In genomic region chr16:64250866-64251265, GRCh38 we compare ENCODE assay signal across 18 cellular contexts.
DNase-seq lines count a peak whose midpoint lies in the region; ATAC-seq, FAIRE-seq and TF ChIP-seq lines count a peak whose summit lies in the region.
"Had no signal": no experiment of that assay in that cellular context is flagged by ENCODE, and none has a peak within 500 bp of the region (broad histone marks: within the 10 kb centered on the region; RNA-seq: fewer than 3 reads in every experiment).

No MANE protein-coding gene starts in this region.

- H3K9me1 ChIP-seq in endothelial cell of umbilical vein (replicated peaks; ENCODE audit: control insufficient read depth, extremely low read depth, insufficient read depth, low read length), result no peaks in the 10 kb centered on the region

- H3K9ac ChIP-seq in endothelial cell of umbilical vein (replicated peaks; ENCODE audit: extremely low read depth, insufficient read depth, low read length), result no peak overlapping the region

- ATAC-seq in GM21526 (IDR thresholded peaks at IDR 0.05; ENCODE audit: low FRiP score, unreplicated experiment), result no peak
- ATAC-seq: activated T-helper 17 cell treated with anti-CD3 and anti-CD28 coated beads, Interleukin-2, amount 50 U/mL, for 72 hours; mucosa of descending colon had no signal

- TF ChIP-seq EP300 in tibial nerve (IDR thresholded peaks at IDR 0.05), result no peak

- H3K4me2 ChIP-seq in endothelial cell of umbilical vein (ENCODE audit: insufficient read depth, low read length), result no peak overlapping the region

- dilution Hi-C loops in endothelial cell of umbilical vein (cut with MboI; ENCODE audit: extremely low pct_ligation_motif_present, low sequenced_read_pairs), result no loop called here

- peaks cover 4 to 27% (median 16%) of the 10 kb centered on the region in 5 donors for H3K9me3 Mint-ChIP-seq in CD8-positive, alpha-beta memory T cell

- no peaks in the 10 kb centered on the region for H3K9me3 ChIP-seq in MG63
- no peaks in the 10 kb centered on the region for H3K9me3 ChIP-seq in endothelial cell of umbilical vein (replicated peaks; ENCODE audit: control insufficient read depth, insufficient read depth, low read length)
- no peaks in the 10 kb centered on the region for H3K9me3 ChIP-seq in CD8-positive, alpha-beta memory T cell (ENCODE audit: low read length)
- no peaks in the 10 kb centered on the region for H3K9me3 ChIP-seq in tibial nerve
- H3K9me3 ChIP-seq: mucosa of descending colon, suprapubic skin had no signal

- H3K27ac Mint-ChIP-seq in CD8-positive, alpha-beta memory T cell, result no peak overlapping the region
- H3K27ac Mint-ChIP-seq: activated T-helper 17 cell treated with anti-CD3 and anti-CD28 coated beads, Interleukin-2, amount 50 U/mL, for 72 hours had no signal

- CTCF ChIA-PET in endothelial cell of umbilical vein (lab: Charles Lee), result no interaction called here
- CTCF ChIA-PET in CD8-positive, alpha-beta memory T cell (lab: Charles Lee), result no interaction called here

- no peak overlapping the region for H3K4me3 ChIP-seq in MG63
- no peak overlapping the region for H3K4me3 ChIP-seq in endothelial cell of umbilical vein (replicated peaks in 1 of 3; ENCODE audit: insufficient read depth in 1 of 3, low read depth in 1 of 3, low read length in 3 of 3)
- H3K4me3 ChIP-seq in CD8-positive, alpha-beta memory T cell (ENCODE audit: low read length), result no peak overlapping the region
- no peak overlapping the region for H3K4me3 ChIP-seq in tibial nerve
- H3K4me3 ChIP-seq: mucosa of descending colon, suprapubic skin had no signal

- 21 to 35% methylated on average over 1 of the region's 1 CpG for WGBS in tibial nerve, 2 donors

- H3K27ac ChIP-seq in endothelial cell of umbilical vein (ENCODE audit: insufficient read depth, low read depth, low read length) (no peak overlapping the region), tibial nerve (no peak overlapping the region)
- H3K27ac ChIP-seq in CD8-positive, alpha-beta memory T cell (ENCODE audit: low read depth, low read length), result no peak overlapping the region
- H3K27ac ChIP-seq: suprapubic skin, WERI-Rb-1 had no signal

- H3K27me3 Mint-ChIP-seq in CD8-positive, alpha-beta memory T cell, result no peaks in the 10 kb centered on the region
- H3K27me3 Mint-ChIP-seq: activated T-helper 17 cell treated with anti-CD3 and anti-CD28 coated beads, Interleukin-2, amount 50 U/mL, for 72 hours had no signal

- intact Hi-C loops in endothelial cell of umbilical vein (cut with micrococcal nuclease), result no loop called here

- no peaks in the 10 kb centered on the region for H3K36me3 Mint-ChIP-seq in CD8-positive, alpha-beta memory T cell

- H3K4me1 ChIP-seq in endothelial cell of umbilical vein (ENCODE audit: control insufficient read depth, extremely low read depth, insufficient read depth, low read length), result no peaks in the 10 kb centered on the region
- no peaks in the 10 kb centered on the region for H3K4me1 ChIP-seq in CD8-positive, alpha-beta memory T cell (ENCODE audit: insufficient read depth, low read length)
- H3K4me1 ChIP-seq in tibial nerve, result peaks cover 0 to 10% (median 0%) of the 10 kb centered on the region in 4 donors

- DNase-seq in AG08395 (ENCODE audit: low spot score) (peak; percentile 16), MG63 (peak; percentile 3), endothelial cell of umbilical vein (ENCODE audit: low read depth, low spot score) (peak; percentile 10), iris pigment epithelial cell (ENCODE audit: low read depth) (peak; percentile 2), activated gamma-delta T cell treated with Interleukin-2 at 50 U/mL for 16 hours (no peak), tibial nerve (ENCODE audit: low spot score in 2 of 2) (no peak)
- DNase-seq in CD8-positive, alpha-beta memory T cell, result no peak
- DNase-seq: activated CD8-positive, alpha-beta memory T cell treated with anti-CD3 and anti-CD28 coated beads for 24 hours; effector memory CD4-positive, alpha-beta T cell; mucosa of descending colon; NCI-H187 treated with DMSO at 0.1 percent for 48 hours; NCI-H526; SW 1271; WERI-Rb-1 had no signal

- no peaks in the 10 kb centered on the region for H4K20me1 ChIP-seq in endothelial cell of umbilical vein (replicated peaks; ENCODE audit: control insufficient read depth, extremely low read depth, insufficient read depth, low read length)

- H3K27me3 ChIP-seq in MG63 (no peaks in the 10 kb centered on the region), endothelial cell of umbilical vein (ENCODE audit: control insufficient read depth in 2 of 2, insufficient read depth in 2 of 2, low read length in 2 of 2) (no peaks in the 10 kb centered on the region), tibial nerve (no peaks in the 10 kb centered on the region)
- H3K27me3 ChIP-seq in CD8-positive, alpha-beta memory T cell (ENCODE audit: insufficient read depth, low read length, poor library complexity, severe bottlenecking), result no peaks in the 10 kb centered on the region
- H3K27me3 ChIP-seq: suprapubic skin had no signal

- BruUV-seq in endothelial cell of umbilical vein (replicated peaks; lab: Mats Ljungman, UMichigan), result no TSS peak

- no peak overlapping the region for H2AFZ ChIP-seq in endothelial cell of umbilical vein (ENCODE audit: low read depth, low read length)

- H3K4me3 Mint-ChIP-seq in CD8-positive, alpha-beta memory T cell, result no peak overlapping the region
- H3K4me3 Mint-ChIP-seq: activated T-helper 17 cell treated with anti-CD3 and anti-CD28 coated beads, Interleukin-2, amount 50 U/mL, for 72 hours had no signal

- H3K4me1 Mint-ChIP-seq in CD8-positive, alpha-beta memory T cell, result no peaks in the 10 kb centered on the region
- H3K4me1 Mint-ChIP-seq: activated T-helper 17 cell treated with anti-CD3 and anti-CD28 coated beads, Interleukin-2, amount 50 U/mL, for 72 hours had no signal

- no peak for TF ChIP-seq POLR2A in endothelial cell of umbilical vein (IDR thresholded peaks at IDR 0.05; ENCODE audit: low read depth, low read length)
- no peak for TF ChIP-seq POLR2A in tibial nerve (IDR thresholded peaks at IDR 0.05)

- TF ChIP-seq CTCF in endothelial cell of umbilical vein (IDR thresholded peaks at IDR 0.05; ENCODE audit: extremely low read depth in 1 of 2, insufficient read depth in 1 of 2, low read depth in 1 of 2, low read length in 2 of 2), result no peak
- TF ChIP-seq CTCF in tibial nerve (IDR thresholded peaks at IDR 0.05), result no peak

- H3K79me2 ChIP-seq in endothelial cell of umbilical vein (ENCODE audit: control insufficient read depth, insufficient read depth, low read length), result no peaks in the 10 kb centered on the region

- H3K36me3 ChIP-seq in MG63 (no peaks in the 10 kb centered on the region), endothelial cell of umbilical vein (ENCODE audit: control insufficient read depth in 2 of 2, extremely low read depth in 1 of 2, insufficient read depth in 2 of 2, low read length in 2 of 2) (no peaks in the 10 kb centered on the region), tibial nerve (no peaks in the 10 kb centered on the region)
- no peaks in the 10 kb centered on the region for H3K36me3 ChIP-seq in CD8-positive, alpha-beta memory T cell (ENCODE audit: insufficient read depth, low read length)
- H3K36me3 ChIP-seq: suprapubic skin, WERI-Rb-1 had no signal

- POLR2A ChIA-PET in endothelial cell of umbilical vein (lab: Charles Lee), result no interaction called here
- POLR2A ChIA-PET in CD8-positive, alpha-beta memory T cell (lab: Charles Lee), result no interaction called here

- FAIRE-seq in endothelial cell of umbilical vein (lab: Jason Lieb, UNC), result no peak
- FAIRE-seq: keratinocyte had no signal

TF ChIP-seq in endothelial cell of umbilical vein, 7 proteins besides CTCF, POLR2A, EP300 and RAD21:
- TF ChIP-seq GATA2 (IDR thresholded peaks at IDR 0.05; ENCODE audit: insufficient read depth, insufficient read length, low read depth, low read length), result no peak
- no peak for TF ChIP-seq EZH2 (IDR thresholded peaks at IDR 0.05; ENCODE audit: borderline replicate concordance, low read depth, low read length, severe bottlenecking)
- TF ChIP-seq MYC (IDR thresholded peaks at IDR 0.05; ENCODE audit: low read depth, low read length), result no peak
- no peak for TF ChIP-seq MAX (IDR thresholded peaks at IDR 0.05; ENCODE audit: insufficient read depth, insufficient read length)
- TF ChIP-seq POLR2AphosphoS5 (IDR thresholded peaks at IDR 0.05; ENCODE audit: insufficient read depth, low read depth, low read length), result no peak
- no peak for TF ChIP-seq FOS (IDR thresholded peaks at IDR 0.05; ENCODE audit: borderline replicate concordance, insufficient read depth, low read length)
- no peak for TF ChIP-seq JUN (IDR thresholded peaks at IDR 0.05; ENCODE audit: borderline replicate concordance, insufficient read depth, insufficient read length, low read depth)
TF ChIP-seq in endothelial cell of umbilical vein: peak in this region for 0.

Comparison
In these comparisons a context has a peak if more than half of its experiments do, and no peak if none do; other contexts are left out.
1. DNase-seq: peak in AG08395 (single experiment), MG63 (single experiment), endothelial cell of umbilical vein (single experiment) and iris pigment epithelial cell (single experiment); none in CD8-positive, alpha-beta memory T cell (0 of 5), activated gamma-delta T cell treated with Interleukin-2 at 50 U/mL for 16 hours (single experiment) and tibial nerve (0 of 2).